ENCODE assay signal across 8 cellular contexts in genomic region chr12:71828813-71829212, GRCh38.
"Had no signal": no experiment of that assay in that cellular context is flagged by ENCODE, and none has a peak within 500 bp of the region (broad histone marks: within the 10 kb centered on the region; RNA-seq: fewer than 3 reads in every experiment).

No MANE protein-coding gene starts in this region.

- H3K27ac Mint-ChIP-seq: GM23338, HFFc6 had no signal

- H3K9me3 Mint-ChIP-seq: GM23338, HFFc6 had no signal

- H3K9me3 ChIP-seq: HAP-1 had no signal

- FAIRE-seq: HTR-8/SVneo had no signal

- H3K4me2 ChIP-seq: GM23338 had no signal

- H3K4me1 Mint-ChIP-seq: GM23338 had no signal

- H3K36me3 ChIP-seq: HAP-1 had no signal

- H2AFZ ChIP-seq: GM23338 had no signal

- H3K4me3 ChIP-seq: GM23338, HAP-1 had no signal

- DNase-seq: H7, HFFc6, Kasumi-1, KG1 had no signal

- H3K4me3 Mint-ChIP-seq: GM23338, HFFc6 had no signal

- ATAC-seq: GM23338, HCT116 had no signal

- H3K4me1 ChIP-seq: HAP-1 had no signal
